Comparison of ENCODE assay signal across 15 cellular contexts in the genomic region with DNA sequence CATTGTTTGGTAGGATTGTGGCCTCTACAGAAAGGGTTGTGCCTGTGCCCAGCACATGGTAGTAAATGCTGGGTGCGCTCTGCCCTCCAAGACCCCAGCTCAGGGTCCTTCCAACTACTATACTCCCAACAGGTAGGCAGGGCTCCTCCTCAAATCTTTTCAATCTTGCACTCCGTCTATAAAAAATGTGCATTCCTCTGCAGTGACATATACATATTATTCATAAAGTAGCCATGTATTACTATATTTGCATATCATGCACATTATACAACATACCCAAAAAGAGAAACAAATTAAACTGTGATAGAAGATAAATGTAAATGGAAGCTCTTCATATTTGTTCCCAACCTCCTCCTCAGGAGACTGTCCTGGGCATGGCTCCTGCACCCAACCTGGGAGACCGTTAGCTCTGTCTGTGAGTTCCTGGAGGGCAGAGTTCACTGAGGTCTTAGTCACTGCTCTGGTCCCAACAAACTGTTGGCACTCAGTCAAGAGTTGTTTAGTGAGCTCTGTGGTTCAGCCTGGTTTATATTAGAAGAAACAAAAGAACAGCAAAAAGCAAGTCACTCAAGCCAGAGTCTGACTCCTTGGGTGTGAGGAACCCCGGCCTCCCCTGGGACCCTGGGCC. TPM values are rescaled to one million over a fixed set of nuclear protein-coding genes. Genes with fewer than 3 reads are reported as not detected.
DNase-seq lines count a peak whose midpoint lies in the region; ATAC-seq and TF ChIP-seq lines count a peak whose summit lies in the region.
"Had no signal": no experiment of that assay in that cellular context is flagged by ENCODE, and none has a peak within 500 bp of the region (broad histone marks: within the 10 kb centered on the region; RNA-seq: fewer than 3 reads in every experiment).

No MANE protein-coding gene starts in this region.

- CTCF ChIA-PET in Panc1 (lab: Charles Lee): interaction anchor here (1.0 to 1.5 kb wide), 2 partner anchors 10 to 20 kb away, joined by 3 to 5 read pairs; no protein-coding TSS in a partner anchor
- CTCF ChIA-PET in naive thymus-derived CD4-positive, alpha-beta T cell (lab: Charles Lee): no interaction called here

- H3K4me3 Mint-ChIP-seq in naive thymus-derived CD4-positive, alpha-beta T cell: no peak overlapping the region
- H3K4me3 Mint-ChIP-seq: activated naive CD4-positive, alpha-beta T cell treated with anti-CD3 and anti-CD28 coated beads, Interleukin-2, amount 50 U/mL, for 24 hours had no signal

- H3K27ac ChIP-seq in Panc1 (ENCODE audit: low read length): peak overlapping the region; percentile 82
- H3K27ac ChIP-seq in naive thymus-derived CD4-positive, alpha-beta T cell (ENCODE audit: low read depth, low read length): no peak overlapping the region
- H3K27ac ChIP-seq: C4-2B, colonic mucosa had no signal

- POLR2A ChIA-PET in Panc1 (lab: Charles Lee): interaction anchor here (1.1 kb wide), 1 partner anchor 10 kb away, joined by 3 read pairs; no protein-coding TSS in a partner anchor
- POLR2A ChIA-PET in naive thymus-derived CD4-positive, alpha-beta T cell (lab: Charles Lee): no interaction called here

- peaks cover 63% of the 10 kb centered on the region for H3K4me1 ChIP-seq in Panc1 (ENCODE audit: control insufficient read depth, insufficient read depth, low read length)
- H3K4me1 ChIP-seq in naive thymus-derived CD4-positive, alpha-beta T cell (ENCODE audit: control insufficient read depth in 2 of 2, insufficient read depth in 2 of 2, low read length in 2 of 2): no peaks in the 10 kb centered on the region
- H3K4me1 ChIP-seq: colonic mucosa had no signal

- H3K27me3 ChIP-seq in Panc1 (ENCODE audit: control insufficient read depth, insufficient read depth, low read length): no peaks in the 10 kb centered on the region
- H3K27me3 ChIP-seq in naive thymus-derived CD4-positive, alpha-beta T cell (ENCODE audit: control insufficient read depth in 2 of 2, insufficient read depth in 2 of 2, low read length in 2 of 2): no peaks in the 10 kb centered on the region
- H3K27me3 ChIP-seq: colonic mucosa had no signal

- DNase-seq in GM03348 (ENCODE audit: low spot score): peak; percentile 43
- DNase-seq in Panc1 (ENCODE audit: low read depth, low spot score): peak; percentile 62
- peak; percentile 39 for DNase-seq in epithelial cell of proximal tubule (ENCODE audit: low read depth)
- DNase-seq in naive thymus-derived CD4-positive, alpha-beta T cell: no peak
- no peak for DNase-seq in HuH-7 (ENCODE audit: low spot score)
- DNase-seq in iPS-NIHi7 (ENCODE audit: extremely low spot score): no peak
- no peak for DNase-seq in activated naive CD4-positive, alpha-beta T cell treated with anti-CD3 and anti-CD28 coated beads, Interleukin-2, amount 50 U/mL, for 72 hours (ENCODE audit: low spot score in 2 of 2)
- DNase-seq: colonic mucosa; MV-4-11; stimulated activated CD4-positive, alpha-beta T cell treated with anti-CD3 and anti-CD28 coated beads, Interleukin-2, amount 100 ng/mL, for 48 hours; stimulated activated naive CD8-positive, alpha-beta T cell treated with anti-CD3 and anti-CD28 coated beads, Interleukin-15, Interleukin-2, amounts not matched to agents 100 U/mL and 50 U/mL, for 24 hours had no signal

- H3K4me3 ChIP-seq in Panc1 (ENCODE audit: low read depth in 2 of 2, low read length in 2 of 2) (no peak overlapping the region), epithelial cell of proximal tubule (ENCODE audit: low read depth, low read length) (no peak overlapping the region)
- no peak overlapping the region for H3K4me3 ChIP-seq in naive thymus-derived CD4-positive, alpha-beta T cell (ENCODE audit: low read length)
- H3K4me3 ChIP-seq: colonic mucosa had no signal

- ATAC-seq in Panc1 (peak; percentile 95), HG03108 (IDR thresholded peaks at IDR 0.05; ENCODE audit: unreplicated experiment) (no peak)
- ATAC-seq in naive thymus-derived CD4-positive, alpha-beta T cell: peak; percentile 14
- no peak for ATAC-seq in activated naive CD4-positive, alpha-beta T cell treated with anti-CD3 and anti-CD28 coated beads, Interleukin-2, amount 50 U/mL, for 72 hours
- ATAC-seq: stimulated activated naive CD8-positive, alpha-beta T cell treated with anti-CD3 and anti-CD28 coated beads, Interleukin-15, Interleukin-2, amounts not matched to agents 100 U/mL and 50 U/mL, for 24 hours had no signal

- no peaks in the 10 kb centered on the region for H3K9me3 Mint-ChIP-seq in naive thymus-derived CD4-positive, alpha-beta T cell
- H3K9me3 Mint-ChIP-seq in activated naive CD4-positive, alpha-beta T cell treated with anti-CD3 and anti-CD28 coated beads, Interleukin-2, amount 50 U/mL, for 72 hours: no peaks in the 10 kb centered on the region
- H3K9me3 Mint-ChIP-seq: activated naive CD4-positive, alpha-beta T cell treated with anti-CD3 and anti-CD28 coated beads, Interleukin-2, amount 50 U/mL, for 24 hours had no signal

- in situ Hi-C loops in Panc1 (cut with HindIII; ENCODE audit: low pct_unique_long_range_greater_than_20kb, low sequenced_read_pairs): no loop called here

- TF ChIP-seq CTCF in Panc1 (IDR thresholded peaks at IDR 0.05) (no peak), epithelial cell of proximal tubule (conservative IDR thresholded peaks at IDR 0.05; ENCODE audit: low read depth, low read length) (no peak)

- no peaks in the 10 kb centered on the region for H3K4me1 Mint-ChIP-seq in naive thymus-derived CD4-positive, alpha-beta T cell
- H3K4me1 Mint-ChIP-seq: activated naive CD4-positive, alpha-beta T cell treated with anti-CD3 and anti-CD28 coated beads, Interleukin-2, amount 50 U/mL, for 24 hours had no signal

- intact Hi-C loops in Panc1 (cut with micrococcal nuclease; ENCODE audit: unreplicated experiment): no loop called here
- intact Hi-C loops in naive thymus-derived CD4-positive, alpha-beta T cell (cut with micrococcal nuclease): no loop called here

- H3K9me3 ChIP-seq in Panc1 (ENCODE audit: control insufficient read depth, insufficient read depth, low read depth, low read length): no peaks in the 10 kb centered on the region
- no peaks in the 10 kb centered on the region for H3K9me3 ChIP-seq in naive thymus-derived CD4-positive, alpha-beta T cell (ENCODE audit: control insufficient read depth in 2 of 3, low read length in 3 of 3)
- H3K9me3 ChIP-seq: colonic mucosa had no signal

- no peaks in the 10 kb centered on the region for H3K36me3 ChIP-seq in Panc1 (ENCODE audit: control insufficient read depth, insufficient read depth, low read length)
- H3K36me3 ChIP-seq in naive thymus-derived CD4-positive, alpha-beta T cell (ENCODE audit: control insufficient read depth in 2 of 3, insufficient read depth in 3 of 3, low read length in 3 of 3): no peaks in the 10 kb centered on the region
- H3K36me3 ChIP-seq: colonic mucosa had no signal

- H3K27ac Mint-ChIP-seq in naive thymus-derived CD4-positive, alpha-beta T cell: no peak overlapping the region
- no peak overlapping the region for H3K27ac Mint-ChIP-seq in activated naive CD4-positive, alpha-beta T cell treated with anti-CD3 and anti-CD28 coated beads, Interleukin-2, amount 50 U/mL, for 72 hours
- H3K27ac Mint-ChIP-seq: activated naive CD4-positive, alpha-beta T cell treated with anti-CD3 and anti-CD28 coated beads, Interleukin-2, amount 50 U/mL, for 24 hours; progenitor cell of endocrine pancreas had no signal

- no TSS peak for BruUV-seq in Panc1 (replicated peaks; lab: Mats Ljungman, UMichigan)

- H3K36me3 Mint-ChIP-seq in naive thymus-derived CD4-positive, alpha-beta T cell: no peaks in the 10 kb centered on the region
- H3K36me3 Mint-ChIP-seq in activated naive CD4-positive, alpha-beta T cell treated with anti-CD3 and anti-CD28 coated beads, Interleukin-2, amount 50 U/mL, for 72 hours: no peaks in the 10 kb centered on the region
- H3K36me3 Mint-ChIP-seq: activated naive CD4-positive, alpha-beta T cell treated with anti-CD3 and anti-CD28 coated beads, Interleukin-2, amount 50 U/mL, for 24 hours had no signal

- peaks cover 18 to 47% (median 29%) of the 10 kb centered on the region in 5 donors for H3K27me3 Mint-ChIP-seq in naive thymus-derived CD4-positive, alpha-beta T cell

RNA-seq across cellular contexts. Expression of a gene that starts 47.7 kb away (rescaled TPM):
- 6.5 TPM for total RNA-seq in Panc1 (2021; ENCODE audit: unreplicated experiment)
- 5.2 TPM for polyA plus RNA-seq in Panc1 (2012; ENCODE audit: insufficient read length)
- under 0.01 TPM in 1 of 2 replicates, not detected in the other for total RNA-seq in epithelial cell of proximal tubule
- total RNA-seq in naive thymus-derived CD4-positive, alpha-beta T cell: not detected
- polyA plus RNA-seq in naive thymus-derived CD4-positive, alpha-beta T cell: not detected
- not detected for total RNA-seq in activated naive CD4-positive, alpha-beta T cell treated with anti-CD3 and anti-CD28 coated beads, Interleukin-2, amount 50 U/mL, for 72 hours

Comparison
In these comparisons a context has a peak if more than half of its experiments do, and no peak if none do; other contexts are left out.
1. DNase-seq: peak in GM03348 (single experiment), Panc1 (single experiment) and epithelial cell of proximal tubule (single experiment); none in naive thymus-derived CD4-positive, alpha-beta T cell (0 of 9), HuH-7 (single experiment), iPS-NIHi7 (single experiment) and activated naive CD4-positive, alpha-beta T cell treated with anti-CD3 and anti-CD28 coated beads, Interleukin-2, amount 50 U/mL, for 72 hours (0 of 2).
2. ATAC-seq: peak in Panc1 (single experiment) and naive thymus-derived CD4-positive, alpha-beta T cell (single experiment); none in HG03108 (single experiment) and activated naive CD4-positive, alpha-beta T cell treated with anti-CD3 and anti-CD28 coated beads, Interleukin-2, amount 50 U/mL, for 72 hours (0 of 2).